ENCODE assay signal across 13 cellular contexts in the genomic region with DNA sequence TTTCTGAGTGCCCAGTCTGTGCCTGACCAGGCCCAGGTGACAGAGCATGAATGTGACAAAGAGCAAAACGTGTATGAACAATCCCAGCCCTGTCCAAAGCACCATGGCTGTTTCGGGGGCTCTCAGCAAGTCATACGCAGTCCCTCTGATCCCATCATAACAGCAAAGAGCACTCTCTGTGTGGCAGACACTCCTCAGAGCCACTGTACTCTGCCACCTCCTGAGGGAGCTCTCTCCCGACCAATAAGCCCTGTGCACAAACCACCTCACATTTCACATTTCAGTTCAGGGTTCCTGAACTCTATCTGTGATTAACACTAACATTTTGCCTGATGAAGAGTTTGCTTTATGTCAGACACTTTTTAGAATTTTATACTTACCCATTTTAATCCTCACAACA. TPM values are rescaled to one million over a fixed set of nuclear protein-coding genes. Genes with fewer than 3 reads are reported as not detected.
A peak's percentile ranks its signal among the peaks of the same experiment; 100 is the strongest.
DNase-seq lines count a peak whose midpoint lies in the region; TF ChIP-seq lines count a peak whose summit lies in the region.
"Had no signal": no experiment of that assay in that cellular context is flagged by ENCODE, and none has a peak within 500 bp of the region (broad histone marks: within the 10 kb centered on the region; RNA-seq: fewer than 3 reads in every experiment).

No MANE protein-coding gene starts in this region.

- peaks cover 12% of the 10 kb centered on the region for H3K36me3 ChIP-seq in neutrophil

- no peaks in the 10 kb centered on the region for H3K27me3 ChIP-seq in neutrophil

- POLR2A ChIA-PET in activated CD4-positive, alpha-beta memory T cell treated with anti-CD3 and anti-CD28 coated beads for 36 hours (lab: Charles Lee): interaction anchor here (0.8 kb wide), 1 partner anchor 28 kb away, joined by 4 read pairs; the partner anchor contains the start of gene ESS2
- POLR2A ChIA-PET in activated CD4-positive, alpha-beta memory T cell treated with anti-CD3 and anti-CD28 coated beads, Interleukin-2, amount 10 ng/mL, durations not matched to agents 7 days and 5 days (lab: Charles Lee): interaction anchor here (3.3 kb wide), 1 partner anchor 29 kb away, joined by 12 read pairs; the partner anchor contains the start of gene ESS2

- TF ChIP-seq CTCF in HFFc6 (IDR thresholded peaks at IDR 0.05) (peak; percentile 57), neutrophil (IDR thresholded peaks at IDR 0.05) (no peak), mesothelial cell of epicardium (IDR thresholded peaks at IDR 0.05; ENCODE audit: unreplicated experiment) (no peak)

- peak overlapping the region; percentile 4 for H3K27ac Mint-ChIP-seq in activated CD4-positive, alpha-beta memory T cell treated with anti-CD3 and anti-CD28 coated beads for 36 hours
- no peak overlapping the region for H3K27ac Mint-ChIP-seq in activated CD4-positive, alpha-beta memory T cell treated with anti-CD3 and anti-CD28 coated beads, Interleukin-2, amount 10 ng/mL, durations not matched to agents 7 days and 5 days
- H3K27ac Mint-ChIP-seq in HFFc6 (no peak overlapping the region), mesothelial cell of epicardium (no peak overlapping the region)
- H3K27ac Mint-ChIP-seq: activated T-cell treated with anti-CD3 and anti-CD28 coated beads, Interleukin-2, amount 50 U/mL, for 72 hours had no signal

- H3K4me1 Mint-ChIP-seq in activated CD4-positive, alpha-beta memory T cell treated with anti-CD3 and anti-CD28 coated beads for 36 hours (ENCODE audit: low read depth): peaks cover 74% of the 10 kb centered on the region
- H3K4me1 Mint-ChIP-seq in activated CD4-positive, alpha-beta memory T cell treated with anti-CD3 and anti-CD28 coated beads, Interleukin-2, amount 10 ng/mL, durations not matched to agents 7 days and 5 days: peaks cover 52% of the 10 kb centered on the region
- H3K4me1 Mint-ChIP-seq in HFFc6 (ENCODE audit: low read depth) (peaks cover 30% of the 10 kb centered on the region), mesothelial cell of epicardium (peaks cover 10% of the 10 kb centered on the region)

- H3K4me3 ChIP-seq in neutrophil (ENCODE audit: low read depth in 1 of 2, low read length in 1 of 2): peak overlapping the region in 1 of 2 experiments; percentile 7

- no peaks in the 10 kb centered on the region for H3K36me3 Mint-ChIP-seq in activated CD4-positive, alpha-beta memory T cell treated with anti-CD3 and anti-CD28 coated beads for 36 hours
- peaks cover 2% of the 10 kb centered on the region for H3K36me3 Mint-ChIP-seq in activated CD4-positive, alpha-beta memory T cell treated with anti-CD3 and anti-CD28 coated beads, Interleukin-2, amount 10 ng/mL, durations not matched to agents 7 days and 5 days (ENCODE audit: low read depth)
- no peaks in the 10 kb centered on the region for H3K36me3 Mint-ChIP-seq in HFFc6 (ENCODE audit: low read depth)
- H3K36me3 Mint-ChIP-seq in mesothelial cell of epicardium: peaks cover 3% of the 10 kb centered on the region

- H3K9me3 Mint-ChIP-seq in activated CD4-positive, alpha-beta memory T cell treated with anti-CD3 and anti-CD28 coated beads for 36 hours: no peaks in the 10 kb centered on the region
- H3K9me3 Mint-ChIP-seq in activated CD4-positive, alpha-beta memory T cell treated with anti-CD3 and anti-CD28 coated beads, Interleukin-2, amount 10 ng/mL, durations not matched to agents 7 days and 5 days: no peaks in the 10 kb centered on the region
- no peaks in the 10 kb centered on the region for H3K9me3 Mint-ChIP-seq in HFFc6
- H3K9me3 Mint-ChIP-seq in mesothelial cell of epicardium: no peaks in the 10 kb centered on the region
- H3K9me3 Mint-ChIP-seq: activated T-cell treated with anti-CD3 and anti-CD28 coated beads, Interleukin-2, amount 50 U/mL, for 72 hours had no signal

- no peaks in the 10 kb centered on the region for H3K9me3 ChIP-seq in neutrophil

- no peak overlapping the region for H3K4me3 Mint-ChIP-seq in activated CD4-positive, alpha-beta memory T cell treated with anti-CD3 and anti-CD28 coated beads for 36 hours
- no peak overlapping the region for H3K4me3 Mint-ChIP-seq in activated CD4-positive, alpha-beta memory T cell treated with anti-CD3 and anti-CD28 coated beads, Interleukin-2, amount 10 ng/mL, durations not matched to agents 7 days and 5 days
- no peak overlapping the region for H3K4me3 Mint-ChIP-seq in HFFc6
- H3K4me3 Mint-ChIP-seq in mesothelial cell of epicardium: no peak overlapping the region
- H3K4me3 Mint-ChIP-seq: activated T-cell treated with anti-CD3 and anti-CD28 coated beads, Interleukin-2, amount 50 U/mL, for 72 hours had no signal

- H3K27me3 Mint-ChIP-seq in activated CD4-positive, alpha-beta memory T cell treated with anti-CD3 and anti-CD28 coated beads for 36 hours: no peaks in the 10 kb centered on the region
- no peaks in the 10 kb centered on the region for H3K27me3 Mint-ChIP-seq in activated CD4-positive, alpha-beta memory T cell treated with anti-CD3 and anti-CD28 coated beads, Interleukin-2, amount 10 ng/mL, durations not matched to agents 7 days and 5 days
- H3K27me3 Mint-ChIP-seq in HFFc6 (ENCODE audit: insufficient read depth) (no peaks in the 10 kb centered on the region), mesothelial cell of epicardium (ENCODE audit: low read depth) (no peaks in the 10 kb centered on the region)

- DNase-seq in activated CD4-positive, alpha-beta memory T cell treated with anti-CD3 and anti-CD28 coated beads for 36 hours: no peak
- DNase-seq in activated CD4-positive, alpha-beta memory T cell treated with anti-CD3 and anti-CD28 coated beads, Interleukin-2, amount 10 ng/mL, durations not matched to agents 7 days and 5 days: no peak
- DNase-seq in HFFc6 (no peak), caudate nucleus (lab: John Stamatoyannopoulos, UW) (peak in 10 of 61 donors; percentile 12 to 60 (median 30)), mesothelial cell of epicardium (ENCODE audit: low spot score in 2 of 2, unreplicated experiment in 2 of 2) (no peak)
- no peak for DNase-seq in stimulated activated CD4-positive, alpha-beta T cell treated with anti-CD3 and anti-CD28 coated beads, Interleukin-4, amount 100 ng/mL, for 1 hour
- no peak for DNase-seq in stimulated activated CD4-positive, alpha-beta T cell treated with anti-CD3 and anti-CD28 coated beads, Interleukin-4, amount 100 ng/mL, for 24 hours
- DNase-seq: activated T-cell treated with anti-CD3 and anti-CD28 coated beads, Interleukin-2, amount 50 U/mL, for 72 hours; effector memory CD4-positive, alpha-beta T cell had no signal

- H3K27ac ChIP-seq in caudate nucleus (ENCODE audit: low read depth, low read length) (peak overlapping the region; percentile 21), neutrophil (peak overlapping the region; percentile 78)
- H3K27ac ChIP-seq: parathyroid adenoma had no signal

- intact Hi-C loops in activated CD4-positive, alpha-beta memory T cell treated with anti-CD3 and anti-CD28 coated beads for 36 hours (cut with micrococcal nuclease): no loop called here

- H3K4me1 ChIP-seq in neutrophil (ENCODE audit: control insufficient read depth in 1 of 2, insufficient read depth in 1 of 2, low read depth in 1 of 2, low read length in 1 of 2): peaks cover 92 to 98% of the 10 kb centered on the region in 2 experiments

- CTCF ChIA-PET in activated CD4-positive, alpha-beta memory T cell treated with anti-CD3 and anti-CD28 coated beads for 36 hours (lab: Charles Lee): interaction anchor here (1.1 to 2.1 kb wide), 3 partner anchors 9 to 515 kb away, joined by 3 to 9 read pairs (median 3); partner anchors contain the start of gene ESS2
- CTCF ChIA-PET in activated CD4-positive, alpha-beta memory T cell treated with anti-CD3 and anti-CD28 coated beads, Interleukin-2, amount 10 ng/mL, durations not matched to agents 7 days and 5 days (lab: Charles Lee): interaction anchor here (2.0 kb wide), 1 partner anchor 9 kb away, joined by 8 read pairs; no protein-coding TSS in a partner anchor

RNA-seq across cellular contexts. Expression of gene DGCR2, which starts 6.6 kb away (rescaled TPM):
- total RNA-seq in activated CD4-positive, alpha-beta memory T cell treated with anti-CD3 and anti-CD28 coated beads for 36 hours: 10 to 100 TPM; 17.4 to 17.6 TPM
- total RNA-seq in activated CD4-positive, alpha-beta memory T cell treated with anti-CD3 and anti-CD28 coated beads, Interleukin-2, amount 10 ng/mL, durations not matched to agents 7 days and 5 days: 10 to 100 TPM; 29.7 to 30.8 TPM
- 10 to 100 TPM; 46.1 to 57.9 (median 53.7) TPM for total RNA-seq in HFFc6 (2021; fragmentation: NEBNext Ultra II Directional; extraction: Animal tissue kit (Norgen Biotek cat#: 25700))
- total RNA-seq in mesothelial cell of epicardium: 77.3 to 78.9 TPM (median 78.3 TPM) in 3 replicates

RNA-seq across cellular contexts. Expression of gene TSSK2, which starts 15.5 kb away (rescaled TPM):
- total RNA-seq in activated CD4-positive, alpha-beta memory T cell treated with anti-CD3 and anti-CD28 coated beads for 36 hours: not detected
- total RNA-seq in activated CD4-positive, alpha-beta memory T cell treated with anti-CD3 and anti-CD28 coated beads, Interleukin-2, amount 10 ng/mL, durations not matched to agents 7 days and 5 days: not detected
- total RNA-seq in HFFc6 (2021; fragmentation: NEBNext Ultra II Directional; extraction: Animal tissue kit (Norgen Biotek cat#: 25700)): not detected
- total RNA-seq in mesothelial cell of epicardium: not detected in 3 replicates
- total RNA-seq: activated T-cell treated with anti-CD3 and anti-CD28 coated beads, Interleukin-2, amount 50 U/mL, for 72 hours; T-helper 2 cell treated with Interferon-gamma antibody and Interleukin-4, amounts not matched to agents 100 ng/mL and 5 ng/mL, for 36 hours; ureter had no signal

RNA-seq across cellular contexts. Expression of gene ESS2, which starts 28.8 kb away (rescaled TPM):
- total RNA-seq in activated CD4-positive, alpha-beta memory T cell treated with anti-CD3 and anti-CD28 coated beads for 36 hours: 10 to 100 TPM; 13.7 to 15.5 TPM
- 10 to 100 TPM; 16.3 to 18.3 TPM for total RNA-seq in activated CD4-positive, alpha-beta memory T cell treated with anti-CD3 and anti-CD28 coated beads, Interleukin-2, amount 10 ng/mL, durations not matched to agents 7 days and 5 days
- total RNA-seq in HFFc6 (2021; fragmentation: NEBNext Ultra II Directional; extraction: Animal tissue kit (Norgen Biotek cat#: 25700)): 10 to 100 TPM; 16.6 to 19.2 (median 17.6) TPM
- 17.3 to 18.5 TPM (median 18.1 TPM) in 3 replicates for total RNA-seq in mesothelial cell of epicardium

RNA-seq across cellular contexts. Expression of gene GSC2, which starts 34.5 kb away (rescaled TPM):
- total RNA-seq in activated CD4-positive, alpha-beta memory T cell treated with anti-CD3 and anti-CD28 coated beads for 36 hours: not detected
- total RNA-seq in activated CD4-positive, alpha-beta memory T cell treated with anti-CD3 and anti-CD28 coated beads, Interleukin-2, amount 10 ng/mL, durations not matched to agents 7 days and 5 days: not detected
- not detected for total RNA-seq in HFFc6 (2021; fragmentation: NEBNext Ultra II Directional; extraction: Animal tissue kit (Norgen Biotek cat#: 25700))
- total RNA-seq in mesothelial cell of epicardium: not detected in 3 replicates
- total RNA-seq: activated T-cell treated with anti-CD3 and anti-CD28 coated beads, Interleukin-2, amount 50 U/mL, for 72 hours; T-helper 2 cell treated with Interferon-gamma antibody and Interleukin-4, amounts not matched to agents 100 ng/mL and 5 ng/mL, for 36 hours; ureter had no signal
